Comparison of ENCODE assay signal across 8 cellular contexts in genomic region chr15:81752149-81752942, GRCh38.
DNase-seq lines count a peak whose midpoint lies in the region; ATAC-seq and TF ChIP-seq lines count a peak whose summit lies in the region.

No MANE protein-coding gene starts in this region.

- H3K27me3 ChIP-seq in heart right ventricle, result no peaks in the 10 kb centered on the region

- 12 to 18% methylated on average over 5 of the region's 5 CpGs for WGBS in heart right ventricle, 2 donors

- H3K36me3 ChIP-seq in heart right ventricle, result no peaks in the 10 kb centered on the region

- peaks cover 0 to 42% (median 21%) of the 10 kb centered on the region in 9 donors for H3K4me1 ChIP-seq in heart right ventricle

- DNase-seq in NCI-H1105 (lab: John Stamatoyannopoulos, UW) (peak; percentile 78), SW480 (ENCODE audit: low spot score) (peak; percentile 46), heart right ventricle (peak; percentile 34 to 36), superior temporal gyrus (ENCODE audit: extremely low spot score) (peak; percentile 79), T1000 (lab: John Stamatoyannopoulos, UW) (no peak), amniotic stem cell (lab: John Stamatoyannopoulos, UW) (no peak)

- TF ChIP-seq CTCF in heart right ventricle (IDR thresholded peaks at IDR 0.05), result no peak

- ATAC-seq in heart right ventricle, result peak; percentile 52 to 83 (median 77)
- no peak for ATAC-seq in HG02610 (IDR thresholded peaks at IDR 0.05; ENCODE audit: unreplicated experiment)
- no peak for ATAC-seq in GM19328 (IDR thresholded peaks at IDR 0.05; ENCODE audit: unreplicated experiment)

- H3K27ac ChIP-seq in heart right ventricle, result no peak overlapping the region

- no peak overlapping the region for H3K4me3 ChIP-seq in heart right ventricle

- no peaks in the 10 kb centered on the region for H3K9me3 ChIP-seq in heart right ventricle

- intact Hi-C loops in heart right ventricle (cut with DNase I), result loop anchor here in 1 of 10 donors (1.0 kb wide), 1 partner anchor 17 kb away; no protein-coding TSS in a partner anchor

Comparison
In these comparisons a context has a peak if more than half of its experiments do, and no peak if none do; other contexts are left out.
1. DNase-seq: peak in NCI-H1105 (single experiment), SW480 (single experiment), heart right ventricle (2 of 2) and superior temporal gyrus (single experiment); none in T1000 (single experiment) and amniotic stem cell (single experiment).
2. ATAC-seq: peak in heart right ventricle (8 of 8); none in HG02610 (single experiment) and GM19328 (single experiment).